Comparison of ENCODE assay signal across 1 cellular context in genomic region chr4:186146443-186146842, GRCh38.
TF ChIP-seq lines count a peak whose summit lies in the region.

No MANE protein-coding gene starts in this region.

TF ChIP-seq in H1, 55 proteins besides CTCF, POLR2A, EP300 and RAD21 (continued from another document):
- TF ChIP-seq, protein P1, sequence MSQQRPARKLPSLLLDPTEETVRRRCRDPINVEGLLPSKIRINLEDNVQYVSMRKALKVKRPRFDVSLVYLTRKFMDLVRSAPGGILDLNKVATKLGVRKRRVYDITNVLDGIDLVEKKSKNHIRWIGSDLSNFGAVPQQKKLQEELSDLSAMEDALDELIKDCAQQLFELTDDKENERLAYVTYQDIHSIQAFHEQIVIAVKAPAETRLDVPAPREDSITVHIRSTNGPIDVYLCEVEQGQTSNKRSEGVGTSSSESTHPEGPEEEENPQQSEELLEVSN (IDR thresholded peaks at IDR 0.05): peak; percentile 26; the same call in 1 of the 2 replicates
